ENCODE assay signal across 3 cellular contexts in genomic region chrX:530726-531610, GRCh38.
TF ChIP-seq lines count a peak whose summit lies in the region.

No MANE protein-coding gene starts in this region.

TF ChIP-seq in A549, 52 proteins besides CTCF, POLR2A, EP300 and RAD21 (continued from another document):
- TF ChIP-seq, protein P1, sequence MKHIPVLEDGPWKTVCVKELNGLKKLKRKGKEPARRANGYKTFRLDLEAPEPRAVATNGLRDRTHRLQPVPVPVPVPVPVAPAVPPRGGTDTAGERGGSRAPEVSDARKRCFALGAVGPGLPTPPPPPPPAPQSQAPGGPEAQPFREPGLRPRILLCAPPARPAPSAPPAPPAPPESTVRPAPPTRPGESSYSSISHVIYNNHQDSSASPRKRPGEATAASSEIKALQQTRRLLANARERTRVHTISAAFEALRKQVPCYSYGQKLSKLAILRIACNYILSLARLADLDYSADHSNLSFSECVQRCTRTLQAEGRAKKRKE (CRISPR knock-in tag; IDR thresholded peaks at IDR 0.05; ENCODE audit: low read depth), result no peak
- no peak for TF ChIP-seq RFX5 (IDR thresholded peaks at IDR 0.05)
- no peak for TF ChIP-seq ZNF302 (CRISPR knock-in tag; IDR thresholded peaks at IDR 0.05)
- TF ChIP-seq GATA3 (IDR thresholded peaks at IDR 0.05; ENCODE audit: borderline replicate concordance), result no peak
- TF ChIP-seq, protein P2, sequence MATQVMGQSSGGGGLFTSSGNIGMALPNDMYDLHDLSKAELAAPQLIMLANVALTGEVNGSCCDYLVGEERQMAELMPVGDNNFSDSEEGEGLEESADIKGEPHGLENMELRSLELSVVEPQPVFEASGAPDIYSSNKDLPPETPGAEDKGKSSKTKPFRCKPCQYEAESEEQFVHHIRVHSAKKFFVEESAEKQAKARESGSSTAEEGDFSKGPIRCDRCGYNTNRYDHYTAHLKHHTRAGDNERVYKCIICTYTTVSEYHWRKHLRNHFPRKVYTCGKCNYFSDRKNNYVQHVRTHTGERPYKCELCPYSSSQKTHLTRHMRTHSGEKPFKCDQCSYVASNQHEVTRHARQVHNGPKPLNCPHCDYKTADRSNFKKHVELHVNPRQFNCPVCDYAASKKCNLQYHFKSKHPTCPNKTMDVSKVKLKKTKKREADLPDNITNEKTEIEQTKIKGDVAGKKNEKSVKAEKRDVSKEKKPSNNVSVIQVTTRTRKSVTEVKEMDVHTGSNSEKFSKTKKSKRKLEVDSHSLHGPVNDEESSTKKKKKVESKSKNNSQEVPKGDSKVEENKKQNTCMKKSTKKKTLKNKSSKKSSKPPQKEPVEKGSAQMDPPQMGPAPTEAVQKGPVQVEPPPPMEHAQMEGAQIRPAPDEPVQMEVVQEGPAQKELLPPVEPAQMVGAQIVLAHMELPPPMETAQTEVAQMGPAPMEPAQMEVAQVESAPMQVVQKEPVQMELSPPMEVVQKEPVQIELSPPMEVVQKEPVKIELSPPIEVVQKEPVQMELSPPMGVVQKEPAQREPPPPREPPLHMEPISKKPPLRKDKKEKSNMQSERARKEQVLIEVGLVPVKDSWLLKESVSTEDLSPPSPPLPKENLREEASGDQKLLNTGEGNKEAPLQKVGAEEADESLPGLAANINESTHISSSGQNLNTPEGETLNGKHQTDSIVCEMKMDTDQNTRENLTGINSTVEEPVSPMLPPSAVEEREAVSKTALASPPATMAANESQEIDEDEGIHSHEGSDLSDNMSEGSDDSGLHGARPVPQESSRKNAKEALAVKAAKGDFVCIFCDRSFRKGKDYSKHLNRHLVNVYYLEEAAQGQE (IDR thresholded peaks at IDR 0.05), result no peak
- TF ChIP-seq, protein P3, sequence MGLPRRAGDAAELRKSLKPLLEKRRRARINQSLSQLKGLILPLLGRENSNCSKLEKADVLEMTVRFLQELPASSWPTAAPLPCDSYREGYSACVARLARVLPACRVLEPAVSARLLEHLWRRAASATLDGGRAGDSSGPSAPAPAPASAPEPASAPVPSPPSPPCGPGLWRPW (IDR thresholded peaks at IDR 0.05), result no peak
- TF ChIP-seq RNF2 (IDR thresholded peaks at IDR 0.05; ENCODE audit: borderline replicate concordance, low read depth), result no peak

TF ChIP-seq in HEK293, 187 proteins besides CTCF, POLR2A, EP300 and RAD21:
- TF ChIP-seq ZSCAN4 (tag by site-specific recombination; IDR thresholded peaks at IDR 0.05) (peak; percentile 91), ZNF202 (tag by site-specific recombination; IDR thresholded peaks at IDR 0.05; ENCODE audit: borderline replicate concordance) (no peak), ZNF175 (tag by site-specific recombination; IDR thresholded peaks at IDR 0.05) (0 out of 2 replicates have a peak, but pooled peaks have one; percentile 78), HIC1 (tag by site-specific recombination; IDR thresholded peaks at IDR 0.05) (no peak), SCRT2 (tag by site-specific recombination; IDR thresholded peaks at IDR 0.05) (no peak), ZNF791 (tag by site-specific recombination; IDR thresholded peaks at IDR 0.05) (no peak)
- TF ChIP-seq, protein P4, sequence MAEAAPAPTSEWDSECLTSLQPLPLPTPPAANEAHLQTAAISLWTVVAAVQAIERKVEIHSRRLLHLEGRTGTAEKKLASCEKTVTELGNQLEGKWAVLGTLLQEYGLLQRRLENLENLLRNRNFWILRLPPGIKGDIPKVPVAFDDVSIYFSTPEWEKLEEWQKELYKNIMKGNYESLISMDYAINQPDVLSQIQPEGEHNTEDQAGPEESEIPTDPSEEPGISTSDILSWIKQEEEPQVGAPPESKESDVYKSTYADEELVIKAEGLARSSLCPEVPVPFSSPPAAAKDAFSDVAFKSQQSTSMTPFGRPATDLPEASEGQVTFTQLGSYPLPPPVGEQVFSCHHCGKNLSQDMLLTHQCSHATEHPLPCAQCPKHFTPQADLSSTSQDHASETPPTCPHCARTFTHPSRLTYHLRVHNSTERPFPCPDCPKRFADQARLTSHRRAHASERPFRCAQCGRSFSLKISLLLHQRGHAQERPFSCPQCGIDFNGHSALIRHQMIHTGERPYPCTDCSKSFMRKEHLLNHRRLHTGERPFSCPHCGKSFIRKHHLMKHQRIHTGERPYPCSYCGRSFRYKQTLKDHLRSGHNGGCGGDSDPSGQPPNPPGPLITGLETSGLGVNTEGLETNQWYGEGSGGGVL (tag by site-specific recombination; IDR thresholded peaks at IDR 0.05), result no peak

TF ChIP-seq in GM12878, 131 proteins besides CTCF, POLR2A, EP300 and RAD21 (continued from another document):
- TF ChIP-seq, protein P2 (IDR thresholded peaks at IDR 0.05; ENCODE audit: low read depth, low read length), result no peak
- TF ChIP-seq RAD51 (IDR thresholded peaks at IDR 0.05) (no peak), EED (IDR thresholded peaks at IDR 0.05; ENCODE audit: low read depth) (no peak), ZSCAN29 (IDR thresholded peaks at IDR 0.05) (no peak), YY1 (IDR thresholded peaks at IDR 0.05; ENCODE audit: low read depth, low read length) (no peak), RFX5 (IDR thresholded peaks at IDR 0.05; ENCODE audit: low read depth, low read length) (no peak), IRF5 (IDR thresholded peaks at IDR 0.05; ENCODE audit: borderline replicate concordance) (no peak), ZNF687 (IDR thresholded peaks at IDR 0.05) (no peak), PKNOX1 (IDR thresholded peaks at IDR 0.05) (no peak), TCF3 (IDR thresholded peaks at IDR 0.05; ENCODE audit: borderline replicate concordance, insufficient read depth, low read depth, low read length) (no peak), NR2F1 (conservative IDR thresholded peaks at IDR 0.05) (no peak), TARDBP (IDR thresholded peaks at IDR 0.05; ENCODE audit: borderline replicate concordance) (no peak), RUNX3 (IDR thresholded peaks at IDR 0.05; ENCODE audit: low read length) (no peak), ESRRA (IDR thresholded peaks at IDR 0.05; ENCODE audit: low read length) (no peak)
- TF ChIP-seq, protein P5, sequence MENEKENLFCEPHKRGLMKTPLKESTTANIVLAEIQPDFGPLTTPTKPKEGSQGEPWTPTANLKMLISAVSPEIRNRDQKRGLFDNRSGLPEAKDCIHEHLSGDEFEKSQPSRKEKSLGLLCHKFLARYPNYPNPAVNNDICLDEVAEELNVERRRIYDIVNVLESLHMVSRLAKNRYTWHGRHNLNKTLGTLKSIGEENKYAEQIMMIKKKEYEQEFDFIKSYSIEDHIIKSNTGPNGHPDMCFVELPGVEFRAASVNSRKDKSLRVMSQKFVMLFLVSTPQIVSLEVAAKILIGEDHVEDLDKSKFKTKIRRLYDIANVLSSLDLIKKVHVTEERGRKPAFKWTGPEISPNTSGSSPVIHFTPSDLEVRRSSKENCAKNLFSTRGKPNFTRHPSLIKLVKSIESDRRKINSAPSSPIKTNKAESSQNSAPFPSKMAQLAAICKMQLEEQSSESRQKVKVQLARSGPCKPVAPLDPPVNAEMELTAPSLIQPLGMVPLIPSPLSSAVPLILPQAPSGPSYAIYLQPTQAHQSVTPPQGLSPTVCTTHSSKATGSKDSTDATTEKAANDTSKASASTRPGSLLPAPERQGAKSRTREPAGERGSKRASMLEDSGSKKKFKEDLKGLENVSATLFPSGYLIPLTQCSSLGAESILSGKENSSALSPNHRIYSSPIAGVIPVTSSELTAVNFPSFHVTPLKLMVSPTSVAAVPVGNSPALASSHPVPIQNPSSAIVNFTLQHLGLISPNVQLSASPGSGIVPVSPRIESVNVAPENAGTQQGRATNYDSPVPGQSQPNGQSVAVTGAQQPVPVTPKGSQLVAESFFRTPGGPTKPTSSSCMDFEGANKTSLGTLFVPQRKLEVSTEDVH (IDR thresholded peaks at IDR 0.05; ENCODE audit: low read depth, partially characterized antibody), result no peak
